ENCODE assay signal across 2 cellular contexts in the genomic region with DNA sequence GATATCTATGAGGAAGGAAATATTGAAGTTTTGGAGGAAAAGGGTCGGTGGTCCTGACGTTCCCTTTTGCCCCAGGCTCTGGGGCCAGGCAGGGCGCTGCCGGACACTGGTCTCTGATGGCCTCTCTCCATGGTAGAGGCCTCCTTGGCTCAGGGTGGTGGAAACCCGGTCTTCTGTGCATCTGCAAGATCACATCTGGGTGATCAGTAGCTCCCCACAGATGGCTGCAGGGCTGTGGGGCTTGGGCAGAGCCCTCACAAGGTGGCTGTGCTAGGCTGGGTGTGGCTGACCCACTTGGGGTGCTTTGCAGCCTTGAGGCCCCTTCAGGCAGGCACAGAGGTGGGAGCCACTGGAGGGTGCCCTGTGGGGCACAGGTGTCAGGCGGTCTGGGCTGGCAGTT.
TF ChIP-seq lines count a peak whose summit lies in the region.

No MANE protein-coding gene starts in this region.

TF ChIP-seq in liver, 16 proteins besides CTCF, POLR2A, EP300 and RAD21:
- no peak for TF ChIP-seq FOXA2 (IDR thresholded peaks at IDR 0.05)
- no peak for TF ChIP-seq RXRA (IDR thresholded peaks at IDR 0.05)
- no peak for TF ChIP-seq HNF4A (conservative IDR thresholded peaks at IDR 0.05)
- TF ChIP-seq NR2F2 (IDR thresholded peaks at IDR 0.05), result no peak

TF ChIP-seq in HepG2, 621 proteins besides CTCF, POLR2A, EP300 and RAD21:
- no peak for TF ChIP-seq PCBP1 (IDR thresholded peaks at IDR 0.05; ENCODE audit: borderline replicate concordance, low read depth, low read length)
- no peak for TF ChIP-seq HOXA9 (CRISPR knock-in tag; IDR thresholded peaks at IDR 0.05; ENCODE audit: borderline replicate concordance)
- no peak for TF ChIP-seq FOXA3 (CRISPR knock-in tag; IDR thresholded peaks at IDR 0.05)
- TF ChIP-seq MAZ (IDR thresholded peaks at IDR 0.05; ENCODE audit: borderline replicate concordance, low read depth, low read length), result no peak
- no peak for TF ChIP-seq MAZ (CRISPR knock-in tag; IDR thresholded peaks at IDR 0.05; ENCODE audit: low read depth)
- TF ChIP-seq ZNF232 (CRISPR knock-in tag; IDR thresholded peaks at IDR 0.05; ENCODE audit: borderline replicate concordance), result no peak
- TF ChIP-seq HBP1 (CRISPR knock-in tag; IDR thresholded peaks at IDR 0.05; ENCODE audit: low read depth), result no peak
- TF ChIP-seq ZNF124 (CRISPR knock-in tag; IDR thresholded peaks at IDR 0.05), result no peak
- TF ChIP-seq KAT2B (IDR thresholded peaks at IDR 0.05; ENCODE audit: borderline replicate concordance, low read depth, low read length), result no peak
- no peak for TF ChIP-seq HNRNPK (IDR thresholded peaks at IDR 0.05; ENCODE audit: low read depth, low read length, poor library complexity, severe bottlenecking)
- TF ChIP-seq ZNF749 (CRISPR knock-in tag; IDR thresholded peaks at IDR 0.05; ENCODE audit: borderline replicate concordance), result no peak
- no peak for TF ChIP-seq HMGA1 (CRISPR knock-in tag; conservative IDR thresholded peaks at IDR 0.05)
- TF ChIP-seq DZIP1 (CRISPR knock-in tag; IDR thresholded peaks at IDR 0.05), result no peak
- TF ChIP-seq SMAD9 (CRISPR knock-in tag; IDR thresholded peaks at IDR 0.05), result no peak
- no peak for TF ChIP-seq NR2F6 (IDR thresholded peaks at IDR 0.05)
- TF ChIP-seq NR2F6 (CRISPR knock-in tag; IDR thresholded peaks at IDR 0.05), result no peak
